In genomic region chr5:32277782-32278181, GRCh38 we compare ENCODE assay signal across 10 cellular contexts. TPM values are rescaled to one million over a fixed set of nuclear protein-coding genes. Genes with fewer than 3 reads are reported as not detected.
DNase-seq lines count a peak whose midpoint lies in the region; ATAC-seq and TF ChIP-seq lines count a peak whose summit lies in the region.
"Had no signal": no experiment of that assay in that cellular context is flagged by ENCODE, and none has a peak within 500 bp of the region (broad histone marks: within the 10 kb centered on the region; RNA-seq: fewer than 3 reads in every experiment).

No MANE protein-coding gene starts in this region.

- H3K4me3 Mint-ChIP-seq in progenitor cell of endocrine pancreas (ENCODE audit: low read depth), result no peak overlapping the region

- H3K4me1 Mint-ChIP-seq in progenitor cell of endocrine pancreas (ENCODE audit: low read depth), result peaks cover 18% of the 10 kb centered on the region

- TF ChIP-seq CTCF in brain microvascular endothelial cell (IDR thresholded peaks at IDR 0.05; ENCODE audit: low read depth, low read length, missing control alignments) (no peak), progenitor cell of endocrine pancreas (IDR thresholded peaks at IDR 0.05; ENCODE audit: unreplicated experiment) (no peak)

- no peak overlapping the region for H3K4me3 ChIP-seq in brain microvascular endothelial cell (ENCODE audit: low read depth, low read length)
- H3K4me3 ChIP-seq: ovary had no signal

- peaks cover 2% of the 10 kb centered on the region for H3K36me3 ChIP-seq in brain microvascular endothelial cell (replicated peaks)
- H3K36me3 ChIP-seq: ovary had no signal

- H3K36me3 Mint-ChIP-seq in progenitor cell of endocrine pancreas (ENCODE audit: insufficient read depth), result peaks cover 17% of the 10 kb centered on the region

- ATAC-seq in GM18870 (IDR thresholded peaks at IDR 0.05; ENCODE audit: unreplicated experiment), result peak; percentile 34
- no peak for ATAC-seq in GM21576 (IDR thresholded peaks at IDR 0.05; ENCODE audit: unreplicated experiment)

- no peaks in the 10 kb centered on the region for H3K27me3 ChIP-seq in brain microvascular endothelial cell (replicated peaks)
- H3K27me3 ChIP-seq: ovary had no signal

- DNase-seq in LHCN-M2 (ENCODE audit: low read depth) (peak; percentile 10), brain microvascular endothelial cell (no peak), progenitor cell of endocrine pancreas (ENCODE audit: low spot score, unreplicated experiment) (no peak), mucosa of gallbladder (ENCODE audit: low spot score) (no peak), AG08396 (ENCODE audit: low spot score) (no peak)
- DNase-seq: DMS79 treated with DMSO at 0.1 percent for 48 hours, NCI-H524 treated with DMSO at 0.1 percent for 48 hours, ovary had no signal

- H3K27ac Mint-ChIP-seq in progenitor cell of endocrine pancreas, result peak overlapping the region; percentile 59

- no peaks in the 10 kb centered on the region for H3K9me3 Mint-ChIP-seq in progenitor cell of endocrine pancreas (ENCODE audit: low read depth)

- in situ Hi-C loops in brain microvascular endothelial cell (cut with HindIII; ENCODE audit: low pct_ligation_motif_present, low sequenced_read_pairs), result no loop called here

- no peaks in the 10 kb centered on the region for H3K27me3 Mint-ChIP-seq in progenitor cell of endocrine pancreas

- H3K27ac ChIP-seq in brain microvascular endothelial cell, result peak overlapping the region; percentile 47
- H3K27ac ChIP-seq: ovary had no signal

RNA-seq across cellular contexts. Expression of gene MTMR12, which starts 35.0 kb away (rescaled TPM):
- 9.7 and 17.1 TPM in 2 replicates for total RNA-seq in LHCN-M2 (2014; rRNA removed)
- polyA plus RNA-seq in LHCN-M2 (2012), result 6.9 TPM
- 30.6 and 30.9 TPM in 2 replicates for total RNA-seq in progenitor cell of endocrine pancreas
- 40.8 TPM for total RNA-seq in mucosa of gallbladder
